In the genomic region with DNA sequence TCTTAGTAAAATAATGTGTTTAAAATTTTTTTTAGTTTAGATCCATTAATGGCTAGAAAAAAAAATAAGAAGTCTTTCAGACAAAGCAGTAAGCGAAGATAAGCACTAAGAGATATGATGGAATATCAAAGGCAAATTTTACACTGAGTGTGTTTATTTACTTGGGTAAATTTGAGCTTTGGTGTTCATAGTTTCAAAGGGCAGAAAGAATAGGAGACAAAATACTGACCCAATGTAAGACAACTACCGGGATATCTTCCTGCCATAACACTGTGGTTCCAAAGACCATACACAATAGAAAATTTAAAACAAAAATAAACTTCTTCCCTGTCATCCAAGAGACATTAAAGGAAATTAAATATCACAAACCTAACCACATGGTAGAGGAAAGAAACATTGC, we compare ENCODE assay signal across 32 cellular contexts. TPM values are rescaled to one million over a fixed set of nuclear protein-coding genes. Genes with fewer than 3 reads are reported as not detected.
"Had no signal": no experiment of that assay in that cellular context is flagged by ENCODE, and none has a peak within 500 bp of the region (broad histone marks: within the 10 kb centered on the region; RNA-seq: fewer than 3 reads in every experiment).

No MANE protein-coding gene starts in this region.

- DNase-seq: activated effector memory CD4-positive, alpha-beta T cell treated with anti-CD3 and anti-CD28 coated beads, Interleukin-2, amount 50 U/mL, for 16 hours; activated effector memory CD4-positive, alpha-beta T cell treated with Interleukin-2 at 50 U/mL for 16 hours; activated gamma-delta T cell; activated gamma-delta T cell treated with Interleukin-2 at 50 U/mL for 16 hours; activated naive CD4-positive, alpha-beta T cell; activated naive CD4-positive, alpha-beta T cell treated with anti-CD3 and anti-CD28 coated beads for 36 hours; activated naive CD4-positive, alpha-beta T cell treated with anti-CD3 and anti-CD28 coated beads, Interleukin-2, amount 10 ng/mL, durations not matched to agents 7 days and 5 days; activated naive CD4-positive, alpha-beta T cell treated with anti-CD3 and anti-CD28 coated beads, Interleukin-2, amount 50 U/mL, for 16 hours; activated naive CD4-positive, alpha-beta T cell treated with Interleukin-2 at 50 U/mL for 16 hours; activated naive CD8-positive, alpha-beta T cell treated with anti-CD3 and anti-CD28 coated beads for 36 hours; activated naive CD8-positive, alpha-beta T cell treated with anti-CD3 and anti-CD28 coated beads, Interleukin-2, amount 10 ng/mL, durations not matched to agents 7 days and 5 days; activated naive CD8-positive, alpha-beta T cell treated with anti-CD3 and anti-CD28 coated beads, Interleukin-2, amount 50 U/mL, for 24 hours; activated T-cell treated with anti-CD3 and anti-CD28 coated beads, Interleukin-2, amount 50 U/mL, for 1 hour; activated T-cell treated with anti-CD3 and anti-CD28 coated beads, Interleukin-2, amount 50 U/mL, for 24 hours; activated T-cell treated with anti-CD3 and anti-CD28 coated beads, Interleukin-2, amount 50 U/mL, for 4 hours; activated T-cell treated with anti-CD3 and anti-CD28 coated beads, Interleukin-2, amount 50 U/mL, for 48 hours; activated T-cell treated with anti-CD3 and anti-CD28 coated beads, Interleukin-2, amount 50 U/mL, for 72 hours; adrenal gland; amniotic stem cell; amygdala; anterior cingulate cortex; aorta; body of pancreas; brain microvascular endothelial cell; caudate nucleus; central memory CD4-positive, alpha-beta T cell; cerebellar nuclear complex had no signal

- ATAC-seq: activated naive CD4-positive, alpha-beta T cell treated with anti-CD3 and anti-CD28 coated beads, Interleukin-2, amount 50 U/mL, for 72 hours; activated naive CD8-positive, alpha-beta T cell treated with anti-CD3 and anti-CD28 coated beads, Interleukin-2, amount 50 U/mL, for 24 hours; activated T-cell treated with anti-CD3 and anti-CD28 coated beads, Interleukin-2, amount 50 U/mL, for 4 hours; activated T-cell treated with anti-CD3 and anti-CD28 coated beads, Interleukin-2, amount 50 U/mL, for 72 hours; activated T-helper 17 cell treated with anti-CD3 and anti-CD28 coated beads, Interleukin-2, amount 50 U/mL, for 72 hours; body of pancreas had no signal

RNA-seq across cellular contexts. Expression of gene TP63, which starts 25.5 kb away (rescaled TPM):
- total RNA-seq: activated naive CD8-positive, alpha-beta T cell treated with anti-CD3 and anti-CD28 coated beads for 36 hours; ascending aorta; body of pancreas; cardiac muscle cell; chondrocyte had no signal
